Comparison of ENCODE assay signal across 8 cellular contexts in the genomic region with DNA sequence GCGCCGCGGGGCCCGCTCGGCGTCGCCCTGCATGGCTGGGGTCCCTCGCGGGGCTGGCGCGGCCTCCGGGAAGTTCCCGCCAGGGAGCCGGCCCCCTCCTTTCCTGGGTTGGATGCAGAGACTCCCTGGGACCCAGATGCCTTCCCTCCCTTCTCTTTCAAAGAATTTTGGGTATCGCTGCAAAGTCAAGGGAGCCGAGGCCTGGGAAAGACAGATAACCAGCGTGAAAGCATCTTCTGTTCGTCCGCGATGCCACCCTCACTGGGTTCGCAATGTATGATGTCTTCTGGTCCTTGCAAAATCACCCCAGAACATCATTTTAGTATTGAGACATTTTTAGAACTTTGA. TPM values are rescaled to one million over a fixed set of nuclear protein-coding genes. Genes with fewer than 3 reads are reported as not detected.
DNase-seq lines count a peak whose midpoint lies in the region; ATAC-seq, FAIRE-seq and TF ChIP-seq lines count a peak whose summit lies in the region.

No MANE protein-coding gene starts in this region.

- H3K27ac ChIP-seq in A549 (peak overlapping the region; percentile 55 to 76; a peak in 5 of 6 replicates), astrocyte (ENCODE audit: low read depth, low read length) (no peak overlapping the region), mesodermal cell (ENCODE audit: low read depth, low read length, severe bottlenecking) (no peak overlapping the region)

- CTCF ChIA-PET in A549 (lab: Yijun Ruan, JAX) = no interaction called here

- H3K9me3 ChIP-seq in A549 = no peaks in the 10 kb centered on the region
- no peaks in the 10 kb centered on the region for H3K9me3 ChIP-seq in astrocyte (ENCODE audit: insufficient read depth, low read depth, low read length)
- no peaks in the 10 kb centered on the region for H3K9me3 ChIP-seq in mesodermal cell (ENCODE audit: control insufficient read depth, low read length)

- TF ChIP-seq RAD21 in A549 (conservative IDR thresholded peaks at IDR 0.05 in 1 of 2, IDR thresholded peaks at IDR 0.05 in 1 of 2) = no peak

- no peaks in the 10 kb centered on the region for H4K20me1 ChIP-seq in astrocyte (ENCODE audit: insufficient read depth, low read length)

- TF ChIP-seq EP300 in A549 (IDR thresholded peaks at IDR 0.05) = no peak

- peak overlapping the region; percentile 99 for H2AFZ ChIP-seq in astrocyte (ENCODE audit: low read depth, low read length)

- no peak for TF ChIP-seq POLR2A in A549 (IDR thresholded peaks at IDR 0.05; ENCODE audit: low read length)

- no peaks in the 10 kb centered on the region for H3K79me2 ChIP-seq in astrocyte (ENCODE audit: insufficient read depth, low read length)

- FAIRE-seq in A549 (lab: Jason Lieb, UNC) (no peak), astrocyte (lab: Jason Lieb, UNC) (no peak)

- H3K36me3 Mint-ChIP-seq in astrocyte (ENCODE audit: low read depth, unreplicated experiment) = no peaks in the 10 kb centered on the region

- H3K27me3 Mint-ChIP-seq in astrocyte (ENCODE audit: low read depth, unreplicated experiment) = peaks cover 58% of the 10 kb centered on the region

- no peak overlapping the region for H3K27ac Mint-ChIP-seq in astrocyte (ENCODE audit: unreplicated experiment)

- H3K9me3 Mint-ChIP-seq in astrocyte (ENCODE audit: unreplicated experiment) = peaks cover 9% of the 10 kb centered on the region

- H3K36me3 ChIP-seq in astrocyte (ENCODE audit: insufficient read depth, low read length) (no peaks in the 10 kb centered on the region), mesodermal cell (ENCODE audit: control insufficient read depth, insufficient read depth, low read length) (no peaks in the 10 kb centered on the region)

- DNase-seq in A549 (ENCODE audit: low read depth in 1 of 2, low spot score in 1 of 2) (no peak), astrocyte (ENCODE audit: low read depth) (no peak), NCI-H748 (lab: John Stamatoyannopoulos, UW; ENCODE audit: unreplicated experiment) (no peak), NCI-H2029 (lab: John Stamatoyannopoulos, UW) (no peak)
- DNase-seq in activated CD4-positive, CD25-positive, alpha-beta regulatory T cell (lab: John Stamatoyannopoulos, UW) = no peak

- ATAC-seq in A549 (no peak), GM21423 (IDR thresholded peaks at IDR 0.05; ENCODE audit: unreplicated experiment) (peak; percentile 10), HG03045 (IDR thresholded peaks at IDR 0.05; ENCODE audit: unreplicated experiment) (no peak)

- H3K4me3 ChIP-seq in A549 = peak overlapping the region; percentile 42
- peak overlapping the region; percentile 56 for H3K4me3 ChIP-seq in astrocyte (ENCODE audit: insufficient read depth, low read depth, low read length)
- H3K4me3 ChIP-seq in mesodermal cell (ENCODE audit: extremely low read depth, insufficient read depth, low read length, poor library complexity, severe bottlenecking) = peak overlapping the region; percentile 31

- TF ChIP-seq CTCF in A549 (IDR thresholded peaks at IDR 0.05) = no peak
- TF ChIP-seq CTCF in astrocyte (IDR thresholded peaks at IDR 0.05; ENCODE audit: insufficient read depth, low read depth, low read length) = no peak

- WGBS in A549 (ENCODE audit: missing lambda C conversion rate) = 85% methylated on average over 8 of the region's 21 CpGs
- WGBS in mesodermal cell (ENCODE audit: insufficient coverage in 2 of 2), 2 experiments = 10 to 32% methylated on average over 9 to 20 of the region's 21 CpGs

- POLR2A ChIA-PET in A549 (lab: Yijun Ruan, JAX) = interaction anchor here (2.9 kb wide), 1 partner anchor 20 kb away, joined by 12 read pairs; the partner anchor contains the start of gene TMBIM4

- no peaks in the 10 kb centered on the region for H3K27me3 ChIP-seq in astrocyte (ENCODE audit: insufficient read depth, low read length)

- no peak overlapping the region for H3K4me3 Mint-ChIP-seq in astrocyte (ENCODE audit: unreplicated experiment)

- H3K4me1 ChIP-seq in A549 (no peaks in the 10 kb centered on the region), astrocyte (ENCODE audit: insufficient read depth, low read length) (peaks cover 3% of the 10 kb centered on the region), mesodermal cell (ENCODE audit: control insufficient read depth, insufficient read depth, low read length, poor library complexity, severe bottlenecking) (no peaks in the 10 kb centered on the region)

- no peaks in the 10 kb centered on the region for H3K4me1 Mint-ChIP-seq in astrocyte (ENCODE audit: low read depth, unreplicated experiment)

- H3K4me2 ChIP-seq in A549 (peak overlapping the region; percentile 76), astrocyte (ENCODE audit: low read length) (peak overlapping the region; percentile 90)

- no peak overlapping the region for H3K9ac ChIP-seq in astrocyte (ENCODE audit: low read length)

TF ChIP-seq in A549, 52 proteins besides CTCF, POLR2A, EP300 and RAD21:
- TF ChIP-seq, protein P1, sequence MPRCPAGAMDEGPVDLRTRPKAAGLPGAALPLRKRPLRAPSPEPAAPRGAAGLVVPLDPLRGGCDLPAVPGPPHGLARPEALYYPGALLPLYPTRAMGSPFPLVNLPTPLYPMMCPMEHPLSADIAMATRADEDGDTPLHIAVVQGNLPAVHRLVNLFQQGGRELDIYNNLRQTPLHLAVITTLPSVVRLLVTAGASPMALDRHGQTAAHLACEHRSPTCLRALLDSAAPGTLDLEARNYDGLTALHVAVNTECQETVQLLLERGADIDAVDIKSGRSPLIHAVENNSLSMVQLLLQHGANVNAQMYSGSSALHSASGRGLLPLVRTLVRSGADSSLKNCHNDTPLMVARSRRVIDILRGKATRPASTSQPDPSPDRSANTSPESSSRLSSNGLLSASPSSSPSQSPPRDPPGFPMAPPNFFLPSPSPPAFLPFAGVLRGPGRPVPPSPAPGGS (IDR thresholded peaks at IDR 0.05) = no peak
- TF ChIP-seq ELK1 (IDR thresholded peaks at IDR 0.05; ENCODE audit: low read depth, low read length) (no peak), TP53 (CRISPR knock-in tag; IDR thresholded peaks at IDR 0.05) (no peak), HDAC2 (IDR thresholded peaks at IDR 0.05) (no peak), TFCP2L1 (CRISPR knock-in tag; IDR thresholded peaks at IDR 0.05) (no peak), ZFP36 (IDR thresholded peaks at IDR 0.05; ENCODE audit: borderline replicate concordance, partially characterized antibody) (no peak), CHD2 (IDR thresholded peaks at IDR 0.05; ENCODE audit: low read length, partially characterized antibody) (no peak), NPAS2 (CRISPR knock-in tag; IDR thresholded peaks at IDR 0.05; ENCODE audit: borderline replicate concordance) (no peak)
TF ChIP-seq in A549: peak in this region for 0.

RNA-seq across cellular contexts. Expression of gene IRAK3, which starts 0.4 kb away (rescaled TPM):
- 0.25 and 0.30 TPM in 2 replicates for polyA plus RNA-seq in A549 (2011; rRNA removed)
- polyA plus RNA-seq in A549 (2012; cell fraction: cytosol; rRNA removed) = 0.04 and 0.05 TPM in 2 replicates
- polyA plus RNA-seq in A549 (2012; cell fraction: nucleus; rRNA removed) = 0.05 and 0.06 TPM in 2 replicates
- polyA plus RNA-seq in A549 (2017; fragmentation: RNase III; extraction: RNeasy Plus Mini Kit Qiagen cat#74134 plus additional on column Dnase treatment) = 0.06 to 0.16 TPM (median 0.12 TPM) in 3 replicates
- 0.05 and 0.21 TPM in 2 replicates for polyA minus RNA-seq in A549 (2011; rRNA and poly(A)+ RNA removed)
- total RNA-seq in astrocyte = 0.05 and 0.10 TPM in 2 replicates
- polyA plus RNA-seq in mesodermal cell (2013, experiment 1 of 2) = 0.37 TPM
- 0.66 TPM for polyA plus RNA-seq in mesodermal cell (2013, experiment 2 of 2)

RNA-seq across cellular contexts. Expression of gene TMBIM4, which starts 19.7 kb away (rescaled TPM):
- polyA plus RNA-seq in A549 (2011; rRNA removed) (80.3 and 87.4 TPM in 2 replicates), A549 (2017; fragmentation: RNase III; extraction: RNeasy Plus Mini Kit Qiagen cat#74134 plus additional on column Dnase treatment) (53.7 to 63.2 TPM (median 55.9 TPM) in 3 replicates)
- polyA plus RNA-seq in A549 (2012; cell fraction: cytosol; rRNA removed) = 31.8 and 38.6 TPM in 2 replicates
- polyA plus RNA-seq in A549 (2012; cell fraction: nucleus; rRNA removed) = 21.0 and 41.8 TPM in 2 replicates
- polyA minus RNA-seq in A549 (2011; rRNA and poly(A)+ RNA removed) = 16.1 and 21.4 TPM in 2 replicates
- 41.2 and 41.5 TPM in 2 replicates for total RNA-seq in astrocyte
- polyA plus RNA-seq in mesodermal cell (2013, experiment 1 of 2) = 40.3 TPM
- 45.7 TPM for polyA plus RNA-seq in mesodermal cell (2013, experiment 2 of 2)

RNA-seq across cellular contexts. Expression of gene LLPH, which starts 58.9 kb away (rescaled TPM):
- polyA plus RNA-seq in A549 (2011; rRNA removed) = 31.6 and 54.5 TPM in 2 replicates
- polyA plus RNA-seq in A549 (2012; cell fraction: cytosol; rRNA removed) = 8.0 and 9.2 TPM in 2 replicates
- polyA plus RNA-seq in A549 (2012; cell fraction: nucleus; rRNA removed) = 1.1 and 1.8 TPM in 2 replicates
- polyA plus RNA-seq in A549 (2017; fragmentation: RNase III; extraction: RNeasy Plus Mini Kit Qiagen cat#74134 plus additional on column Dnase treatment) = 32.4 to 35.3 TPM (median 32.5 TPM) in 3 replicates
- 2.4 and 3.0 TPM in 2 replicates for polyA minus RNA-seq in A549 (2011; rRNA and poly(A)+ RNA removed)
- total RNA-seq in astrocyte = 34.6 and 37.3 TPM in 2 replicates
- polyA plus RNA-seq in mesodermal cell (2013, experiment 1 of 2) = 19.8 TPM
- 29.2 TPM for polyA plus RNA-seq in mesodermal cell (2013, experiment 2 of 2)

Comparison
In these comparisons a context has a peak if more than half of its experiments do, and no peak if none do; other contexts are left out.
1. H3K27ac ChIP-seq: peak in A549 (2 of 2); none in astrocyte (single experiment) and mesodermal cell (single experiment).
2. Peak in every context shown above with its lines, with median percentiles within 50 percentile points of each other: H3K4me3 ChIP-seq.